Comparison of ENCODE assay signal across 15 cellular contexts in the genomic region with DNA sequence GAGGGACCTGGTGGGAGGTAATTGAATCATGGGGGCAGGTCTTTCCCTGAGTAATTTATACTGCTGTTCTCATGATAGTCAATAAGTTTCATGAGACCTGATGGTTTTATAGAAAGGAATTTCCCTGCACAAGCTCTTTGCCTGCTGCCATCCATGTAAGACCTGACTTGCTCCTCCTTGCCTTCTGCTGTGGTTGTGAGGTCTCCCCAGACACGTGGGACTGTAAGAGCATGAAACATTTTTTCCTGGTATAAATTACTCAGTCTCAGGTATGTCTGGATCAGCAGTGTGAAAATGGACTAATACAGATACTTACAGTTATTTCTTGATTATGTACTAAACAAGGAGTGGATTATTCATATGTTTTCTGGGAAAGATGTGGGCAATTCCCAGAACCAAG. TPM values are rescaled to one million over a fixed set of nuclear protein-coding genes. Genes with fewer than 3 reads are reported as not detected.
DNase-seq lines count a peak whose midpoint lies in the region; ATAC-seq, FAIRE-seq and TF ChIP-seq lines count a peak whose summit lies in the region.
"Had no signal": no experiment of that assay in that cellular context is flagged by ENCODE, and none has a peak within 500 bp of the region (broad histone marks: within the 10 kb centered on the region; RNA-seq: fewer than 3 reads in every experiment).

No MANE protein-coding gene starts in this region.

- POLR2A ChIA-PET in GM12878 (lab: Charles Lee), result interaction anchor here (0.8 to 3.5 kb wide), 4 partner anchors 32 to 65 kb away, joined by 3 to 27 read pairs (median 10); a partner anchor contains a TSS

- H2BK5ac ChIP-seq in trophoblast cell (ENCODE audit: low read depth, low read length, poor library complexity), result no peak overlapping the region

- no peak for DNase-seq in Karpas-422
- no peak for DNase-seq in activated CD4-positive, alpha-beta T cell treated with anti-CD3 and anti-CD28 coated beads, Interleukin-2, amount 10 ng/mL, durations not matched to agents 24 days and 14 days
- DNase-seq in GM12878 (ENCODE audit: low read depth, low spot score), result no peak
- DNase-seq in stimulated activated CD4-positive, alpha-beta T cell treated with anti-CD3 and anti-CD28 coated beads, Interleukin-4, amount 100 ng/mL, for 1 hour, result peak; percentile 32
- no peak for DNase-seq in trophoblast cell
- DNase-seq in G401 (ENCODE audit: low spot score), result no peak
- DNase-seq in D341Med (ENCODE audit: low spot score), result no peak
- DNase-seq: activated gamma-delta T cell treated with Interleukin-2 at 50 U/mL for 16 hours, H9, NCI-H510A, T-helper 9 cell had no signal

- no peak overlapping the region for H2BK12ac ChIP-seq in trophoblast cell (ENCODE audit: low read length)

- H3K36me3 ChIP-seq in Karpas-422 (ENCODE audit: insufficient read depth, low read length), result peaks cover 6% of the 10 kb centered on the region; the same call in 1 of the 2 replicates
- peaks cover 0 to 6% of the 10 kb centered on the region in 2 experiments; a peak in 1 of 4 replicates for H3K36me3 ChIP-seq in GM12878 (ENCODE audit: control insufficient read depth in 2 of 2, insufficient read depth in 2 of 2, low read length in 1 of 2)
- no peaks in the 10 kb centered on the region for H3K36me3 ChIP-seq in trophoblast cell (ENCODE audit: control insufficient read depth in 1 of 2, insufficient read depth in 2 of 2, low read length in 2 of 2)

- H3K27ac Mint-ChIP-seq in activated CD4-positive, alpha-beta T cell treated with anti-CD3 and anti-CD28 coated beads, Interleukin-2, amount 10 ng/mL, durations not matched to agents 24 days and 14 days, result peak overlapping the region; percentile 96
- H3K27ac Mint-ChIP-seq: H9 had no signal

- H2AFZ ChIP-seq in Karpas-422 (ENCODE audit: low read length) (no peak overlapping the region; the same call in 1 of the 2 replicates), GM12878 (ENCODE audit: control insufficient read depth, low read depth, low read length) (peak overlapping the region; percentile 1; the same call in 1 of the 2 replicates), trophoblast cell (ENCODE audit: insufficient read depth, low read length, poor library complexity) (no peak overlapping the region)

- no peak overlapping the region for H4K8ac ChIP-seq in trophoblast cell (ENCODE audit: low read depth, low read length)

- H3K4me3 Mint-ChIP-seq in activated CD4-positive, alpha-beta T cell treated with anti-CD3 and anti-CD28 coated beads, Interleukin-2, amount 10 ng/mL, durations not matched to agents 24 days and 14 days, result peak overlapping the region; percentile 88
- H3K4me3 Mint-ChIP-seq: H9 had no signal

- H3K79me2 ChIP-seq in Karpas-422 (ENCODE audit: low read length), result peaks cover 28% of the 10 kb centered on the region
- H3K79me2 ChIP-seq in GM12878 (ENCODE audit: control insufficient read depth, insufficient read depth, low read length), result peaks cover 28% of the 10 kb centered on the region
- no peaks in the 10 kb centered on the region for H3K79me2 ChIP-seq in trophoblast cell (ENCODE audit: control insufficient read depth, insufficient read depth, low read length, poor library complexity)

- H3K9ac ChIP-seq in Karpas-422 (ENCODE audit: low read length), result no peak overlapping the region
- H3K9ac ChIP-seq in GM12878 (ENCODE audit: control insufficient read depth, insufficient read depth, low read length), result no peak overlapping the region
- no peak overlapping the region for H3K9ac ChIP-seq in trophoblast cell (ENCODE audit: low read length)

- CTCF ChIA-PET in GM12878 (lab: Yijun Ruan, JAX), result interaction anchor here (1.1 to 5.3 kb wide), 6 partner anchors 10 to 242 kb away, joined by 3 to 62 read pairs (median 8); no protein-coding TSS in a partner anchor

- H3K4me3 ChIP-seq in Karpas-422 (ENCODE audit: low read length), result no peak overlapping the region
- H3K4me3 ChIP-seq in GM12878, result no peak overlapping the region
- no peak overlapping the region for H3K4me3 ChIP-seq in trophoblast cell (ENCODE audit: low read depth, low read length)

- H3K27me3 ChIP-seq in Karpas-422 (ENCODE audit: low read length) (no peaks in the 10 kb centered on the region), GM12878 (replicated peaks in 1 of 2; ENCODE audit: control insufficient read depth in 2 of 2, insufficient read depth in 2 of 2, low read length in 1 of 2) (no peaks in the 10 kb centered on the region), trophoblast cell (ENCODE audit: insufficient read depth, low read length) (no peaks in the 10 kb centered on the region)

- H3K9me3 Mint-ChIP-seq in activated CD4-positive, alpha-beta T cell treated with anti-CD3 and anti-CD28 coated beads, Interleukin-2, amount 10 ng/mL, durations not matched to agents 24 days and 14 days, result peaks cover 12% of the 10 kb centered on the region

- H3K9me3 ChIP-seq in Karpas-422 (ENCODE audit: low read length), result no peaks in the 10 kb centered on the region
- H3K9me3 ChIP-seq in GM12878 (replicated peaks; ENCODE audit: control insufficient read depth, insufficient read depth, low read length), result peaks cover 2% of the 10 kb centered on the region; the same call in 2 of the 3 replicates
- peaks cover 2% of the 10 kb centered on the region for H3K9me3 ChIP-seq in trophoblast cell (ENCODE audit: insufficient read depth, low read depth, low read length)

- H3K4me1 Mint-ChIP-seq in activated CD4-positive, alpha-beta T cell treated with anti-CD3 and anti-CD28 coated beads, Interleukin-2, amount 10 ng/mL, durations not matched to agents 24 days and 14 days, result peaks cover 61% of the 10 kb centered on the region

- 0% methylated on average over 1 of the region's 1 CpG for WGBS in GM12878 (ENCODE audit: insufficient coverage, insufficient replicate concordance, low lambda C conversion rate, missing lambda C conversion rate)
- WGBS in trophoblast cell (ENCODE audit: extremely low coverage, insufficient coverage, insufficient read length), result no CpG with 5 or more reads among the region's 1 CpG

- intact Hi-C loops in activated CD4-positive, alpha-beta T cell treated with anti-CD3 and anti-CD28 coated beads, Interleukin-2, amount 10 ng/mL, durations not matched to agents 24 days and 14 days (cut with micrococcal nuclease), result loop anchor here (5.0 kb wide), 1 partner anchor 593 kb away; no protein-coding TSS in a partner anchor
- intact Hi-C loops in GM12878 (cut with micrococcal nuclease; ENCODE audit: unreplicated experiment), result no loop called here

- H4K20me1 ChIP-seq in Karpas-422 (ENCODE audit: insufficient read depth, low read depth, low read length) (no peaks in the 10 kb centered on the region), GM12878 (ENCODE audit: control insufficient read depth, insufficient read depth) (no peaks in the 10 kb centered on the region)

- BruUV-seq in GM12878 (replicated peaks; lab: Mats Ljungman, UMichigan), result no TSS peak

- H3K27me3 Mint-ChIP-seq in activated CD4-positive, alpha-beta T cell treated with anti-CD3 and anti-CD28 coated beads, Interleukin-2, amount 10 ng/mL, durations not matched to agents 24 days and 14 days, result no peaks in the 10 kb centered on the region

- H3K4me2 ChIP-seq in Karpas-422 (ENCODE audit: low read depth, low read length, poor library complexity, severe bottlenecking) (peak overlapping the region; percentile 27), GM12878 (ENCODE audit: control insufficient read depth, insufficient read depth) (peak overlapping the region; percentile 21; the same call in 1 of the 2 replicates), trophoblast cell (ENCODE audit: low read length) (no peak overlapping the region)

- no peak overlapping the region for H3K4ac ChIP-seq in trophoblast cell (ENCODE audit: low read depth, low read length)

- H3K9me2 ChIP-seq in Karpas-422 (replicated peaks; ENCODE audit: insufficient read depth, low read length), result no peaks in the 10 kb centered on the region

- FAIRE-seq in GM12878 (lab: Jason Lieb, UNC), result no peak

- H3K14ac ChIP-seq in trophoblast cell (ENCODE audit: low read length), result no peak overlapping the region

- no peak for TF ChIP-seq POLR2A in GM12878 (IDR thresholded peaks at IDR 0.05; ENCODE audit: low read depth, low read length)

- no peak overlapping the region for H2AK5ac ChIP-seq in trophoblast cell (ENCODE audit: low read length)

- SMC1A ChIA-PET in GM12878 (lab: Charles Lee; ENCODE audit: uncharacterized antibody, unreplicated experiment), result interaction anchor here (1.0 to 2.5 kb wide), 4 partner anchors 11 to 174 kb away, joined by 3 to 6 read pairs (median 4); no protein-coding TSS in a partner anchor

- no peak overlapping the region for H3K18ac ChIP-seq in trophoblast cell (ENCODE audit: low read length)

- in situ Hi-C loops in GM12878 (cut with MboI), result no loop called here
- in situ Hi-C loops in G401 (cut with HindIII; ENCODE audit: low sequenced_read_pairs), result no loop called here

- H2BK120ac ChIP-seq in trophoblast cell (ENCODE audit: insufficient read depth, low read length, poor library complexity), result no peak overlapping the region

- no peak for TF ChIP-seq CTCF in GM12878 (IDR thresholded peaks at IDR 0.05 in 2 of 3, conservative IDR thresholded peaks at IDR 0.05 in 1 of 3; ENCODE audit: control insufficient read depth in 2 of 3, extremely low read depth in 1 of 3, insufficient read depth in 1 of 3, low read depth in 3 of 3, low read length in 3 of 3)

- H3K36me3 Mint-ChIP-seq in activated CD4-positive, alpha-beta T cell treated with anti-CD3 and anti-CD28 coated beads, Interleukin-2, amount 10 ng/mL, durations not matched to agents 24 days and 14 days (ENCODE audit: low read depth), result peaks cover 37% of the 10 kb centered on the region

- peaks cover 41% of the 10 kb centered on the region for H3K4me1 ChIP-seq in Karpas-422 (ENCODE audit: low read length)
- peaks cover 21% of the 10 kb centered on the region for H3K4me1 ChIP-seq in GM12878 (ENCODE audit: control insufficient read depth, insufficient read depth, low read length)
- peaks cover 2 to 8% of the 10 kb centered on the region in 2 experiments for H3K4me1 ChIP-seq in trophoblast cell (ENCODE audit: control insufficient read depth in 1 of 2, insufficient read depth in 2 of 2, low read length in 2 of 2)

- RAD21 ChIA-PET in GM12878 (lab: Charles Lee; ENCODE audit: unreplicated experiment), result interaction anchor here (1.2 kb wide), 1 partner anchor 61 kb away, joined by 3 read pairs; a partner anchor contains a TSS

- no peak overlapping the region for H3K23ac ChIP-seq in trophoblast cell (ENCODE audit: low read length)

- no peak overlapping the region for H4K12ac ChIP-seq in trophoblast cell (ENCODE audit: low read depth, low read length)

- no peak for ATAC-seq in GM12878

- no peak overlapping the region for H3K27ac ChIP-seq in Karpas-422 (ENCODE audit: low read length)
- H3K27ac ChIP-seq in GM12878 (ENCODE audit: control insufficient read depth, insufficient read depth), result no peak overlapping the region
- no peak overlapping the region for H3K27ac ChIP-seq in trophoblast cell (ENCODE audit: low read depth, low read length)
- H3K27ac ChIP-seq: RWPE1 had no signal

- TF ChIP-seq RAD21 in GM12878 (IDR thresholded peaks at IDR 0.05; ENCODE audit: insufficient read depth, low read depth, low read length), result no peak

- peaks cover 6% of the 10 kb centered on the region for H3K79me1 ChIP-seq in trophoblast cell (ENCODE audit: low read length)

- TF ChIP-seq EP300 in GM12878 (IDR thresholded peaks at IDR 0.05; ENCODE audit: borderline replicate concordance in 1 of 2, control insufficient read depth in 1 of 2, low read depth in 2 of 2, low read length in 2 of 2), result no peak

- H4K91ac ChIP-seq in trophoblast cell (ENCODE audit: low read depth, low read length), result no peak overlapping the region

RNA-seq across cellular contexts. Expression of a gene that starts 1.9 kb away (rescaled TPM):
- 17.0 and 19.3 TPM in 2 replicates for total RNA-seq in Karpas-422 (2014; rRNA removed; shearing (Covaris generic); ENCODE audit: low replicate concordance)
- 23.0 and 24.5 TPM in 2 replicates for total RNA-seq in activated CD4-positive, alpha-beta T cell treated with anti-CD3 and anti-CD28 coated beads, Interleukin-2, amount 10 ng/mL, durations not matched to agents 24 days and 14 days
- 33.7 and 35.2 TPM in 2 replicates for total RNA-seq in GM12878 (2013; cell fraction: nucleolus; rRNA removed)
- total RNA-seq in GM12878 (2014; rRNA removed) (10.4 and 11.6 TPM in 2 replicates), GM12878 (2014; rRNA removed; fragmentation: Illumina TruSeq; extraction: Trizol) (14.3 and 15.0 TPM in 2 replicates), GM12878 (2021) (12.3 and 13.0 TPM in 2 replicates)
- 7.7 TPM for polyA plus RNA-seq in GM12878 (2011; ENCODE audit: low read depth)
- polyA plus RNA-seq in GM12878 (2011; rRNA removed) (14.7 and 16.9 TPM in 2 replicates), GM12878 (2014; fragmentation: Illumina TruSeq; extraction: Trizol) (14.3 and 18.5 TPM in 2 replicates), GM12878 (2014; fragmentation: Nextera tagmentation; extraction: Ambion mirVana) (1 to 10 TPM; 4.5 to 5.9 TPM), GM12878 (2014; rRNA removed) (10.5 and 11.2 TPM in 2 replicates), GM12878 (2016; fragmentation: Nextera tagmentation; extraction: Ambion mirVana) (10 to 100 TPM in 1 of 2 experiments, 1 to 10 TPM in 1; 9.4 to 10.9 TPM)
- 8.1 and 9.5 TPM in 2 replicates for polyA plus RNA-seq in GM12878 (2011; cell fraction: cytosol; rRNA removed)
- polyA plus RNA-seq in GM12878 (2011; cell fraction: nucleus; rRNA removed), result 16.7 and 17.4 TPM in 2 replicates
- 8.6 and 9.8 TPM in 2 replicates for polyA plus RNA-seq in GM12878 (2012)
- polyA minus RNA-seq in GM12878 (2011; rRNA and poly(A)+ RNA removed), result 16.9 and 17.1 TPM in 2 replicates
- polyA minus RNA-seq in GM12878 (2011; cell fraction: cytosol; rRNA and poly(A)+ RNA removed), result 6.9 and 7.4 TPM in 2 replicates
- 11.6 and 15.7 TPM in 2 replicates for polyA minus RNA-seq in GM12878 (2011; cell fraction: nucleus; rRNA and poly(A)+ RNA removed)
- polyA plus RNA-seq in trophoblast cell (2013), result 1.2 and 1.3 TPM in 2 replicates
- 0.03 and 0.06 TPM in 2 replicates for total RNA-seq in G401 (2014; rRNA removed; shearing (Covaris generic))

RNA-seq across cellular contexts. Expression of a gene that starts 30.2 kb away (rescaled TPM):
- not detected in 2 replicates for total RNA-seq in Karpas-422 (2014; rRNA removed; shearing (Covaris generic); ENCODE audit: low replicate concordance)
- total RNA-seq in activated CD4-positive, alpha-beta T cell treated with anti-CD3 and anti-CD28 coated beads, Interleukin-2, amount 10 ng/mL, durations not matched to agents 24 days and 14 days, result 0.14 TPM in 1 of 2 replicates, not detected in the other
- total RNA-seq in GM12878 (2013; cell fraction: nucleolus; rRNA removed), result not detected in 2 replicates
- total RNA-seq in GM12878 (2014; rRNA removed) (not detected in 2 replicates), GM12878 (2014; rRNA removed; fragmentation: Illumina TruSeq; extraction: Trizol) (not detected in 2 replicates), GM12878 (2021) (not detected in 2 replicates)
- not detected for polyA plus RNA-seq in GM12878 (2011; ENCODE audit: low read depth)
- polyA plus RNA-seq in GM12878 (2011; rRNA removed) (not detected in 2 replicates), GM12878 (2014; fragmentation: Illumina TruSeq; extraction: Trizol) (not detected in 2 replicates), GM12878 (2014; fragmentation: Nextera tagmentation; extraction: Ambion mirVana) (not detected), GM12878 (2014; rRNA removed) (not detected in 2 replicates), GM12878 (2016; fragmentation: Nextera tagmentation; extraction: Ambion mirVana) (not detected)
- not detected in 2 replicates for polyA plus RNA-seq in GM12878 (2011; cell fraction: cytosol; rRNA removed)
- not detected in 2 replicates for polyA plus RNA-seq in GM12878 (2011; cell fraction: nucleus; rRNA removed)
- polyA plus RNA-seq in GM12878 (2012), result not detected in 2 replicates
- polyA minus RNA-seq in GM12878 (2011; rRNA and poly(A)+ RNA removed), result not detected in 2 replicates
- not detected in 2 replicates for polyA minus RNA-seq in GM12878 (2011; cell fraction: cytosol; rRNA and poly(A)+ RNA removed)
- not detected in 2 replicates for polyA minus RNA-seq in GM12878 (2011; cell fraction: nucleus; rRNA and poly(A)+ RNA removed)
- 0.21 and 0.28 TPM in 2 replicates for polyA plus RNA-seq in trophoblast cell (2013)
- not detected in 2 replicates for total RNA-seq in G401 (2014; rRNA removed; shearing (Covaris generic))
- total RNA-seq: fibroblast of lung, H9, lung microvascular endothelial cell, osteoblast had no signal
- polyA plus RNA-seq: fibroblast of lung had no signal

Comparison
In these comparisons a context has a peak if more than half of its experiments do, and no peak if none do; other contexts are left out.
1. RNA of a gene that starts 1.9 kb away (total RNA-seq): 23.0 to 24.5 TPM in activated CD4-positive, alpha-beta T cell treated with anti-CD3 and anti-CD28 coated beads, Interleukin-2, amount 10 ng/mL, durations not matched to agents 24 days and 14 days, 17.0 to 19.3 TPM in Karpas-422 and 10.4 to 35.2 TPM in GM12878; 0.03 to 0.06 TPM in G401; every median in the first group is over 10 times any median in the second.